8 cellular contexts compared by ENCODE assay signal in the genomic region with DNA sequence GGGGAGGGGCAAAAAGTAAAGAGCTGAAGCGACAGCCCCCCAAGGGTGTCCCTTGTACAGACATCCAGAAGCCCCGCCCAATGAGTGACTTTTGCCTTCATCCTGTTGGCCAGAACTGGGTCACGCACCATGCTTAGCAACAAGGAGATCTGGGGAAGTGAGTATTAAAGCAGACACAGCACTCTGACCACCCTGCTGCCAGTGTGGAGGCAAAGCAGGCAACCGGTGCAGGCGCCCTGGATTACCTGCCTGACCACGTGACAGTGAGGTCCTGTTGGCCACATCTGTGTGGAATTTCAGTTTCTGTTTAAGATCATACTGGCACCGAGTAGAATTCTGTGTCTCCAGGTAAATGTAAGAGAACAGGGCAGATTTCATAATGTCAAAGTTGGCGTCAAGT. TPM values are rescaled to one million over a fixed set of nuclear protein-coding genes. Genes with fewer than 3 reads are reported as not detected.
A peak's percentile ranks its signal among the peaks of the same experiment; 100 is the strongest.
DNase-seq lines count a peak whose midpoint lies in the region; ATAC-seq, FAIRE-seq and TF ChIP-seq lines count a peak whose summit lies in the region.

No MANE protein-coding gene starts in this region.

- TF ChIP-seq RAD21 in A549 (conservative IDR thresholded peaks at IDR 0.05 in 1 of 2, IDR thresholded peaks at IDR 0.05 in 1 of 2), result no peak

- peaks cover 5% of the 10 kb centered on the region for H3K4me1 Mint-ChIP-seq in activated T-helper 1 cell treated with anti-CD3 and anti-CD28 coated beads, Interleukin-12 subunit alpha, Interleukin-12 subunit beta, Interleukin-2, Interleukin-4 antibody, amounts not matched to agents 30 ng/mL and 10 ng/mL and 1 ng/mL, durations not matched to agents 14 hours and 24 hours and 36 hours (ENCODE audit: low read depth)

- H3K9me3 Mint-ChIP-seq in activated T-helper 1 cell treated with anti-CD3 and anti-CD28 coated beads, Interleukin-12 subunit alpha, Interleukin-12 subunit beta, Interleukin-2, Interleukin-4 antibody, amounts not matched to agents 30 ng/mL and 10 ng/mL and 1 ng/mL, durations not matched to agents 14 hours and 24 hours and 36 hours, result no peaks in the 10 kb centered on the region

- H3K27me3 Mint-ChIP-seq in activated T-helper 1 cell treated with anti-CD3 and anti-CD28 coated beads, Interleukin-12 subunit alpha, Interleukin-12 subunit beta, Interleukin-2, Interleukin-4 antibody, amounts not matched to agents 30 ng/mL and 10 ng/mL and 1 ng/mL, durations not matched to agents 14 hours and 24 hours and 36 hours (ENCODE audit: insufficient read depth), result peaks cover 3% of the 10 kb centered on the region

- H3K36me3 ChIP-seq in kidney (ENCODE audit: control insufficient read depth in 1 of 2, insufficient read depth in 2 of 2, low read length in 2 of 2), result no peaks in the 10 kb centered on the region
- no peaks in the 10 kb centered on the region for H3K36me3 ChIP-seq in tibial nerve

- H3K4me1 ChIP-seq in A549, result peaks cover 6% of the 10 kb centered on the region; the same call in 1 of the 3 replicates
- H3K4me1 ChIP-seq in kidney (ENCODE audit: control insufficient read depth in 1 of 2, insufficient read depth in 1 of 2, low read depth in 1 of 2, low read length in 2 of 2), result no peaks in the 10 kb centered on the region
- no peaks in the 10 kb centered on the region for H3K4me1 ChIP-seq in tibial nerve

- POLR2A ChIA-PET in A549 (lab: Yijun Ruan, JAX), result no interaction called here

- H3K36me3 Mint-ChIP-seq in activated T-helper 1 cell treated with anti-CD3 and anti-CD28 coated beads, Interleukin-12 subunit alpha, Interleukin-12 subunit beta, Interleukin-2, Interleukin-4 antibody, amounts not matched to agents 30 ng/mL and 10 ng/mL and 1 ng/mL, durations not matched to agents 14 hours and 24 hours and 36 hours (ENCODE audit: low read depth), result no peaks in the 10 kb centered on the region

- no peaks in the 10 kb centered on the region for H3K27me3 ChIP-seq in tibial nerve

- no peak for TF ChIP-seq POLR2A in A549 (IDR thresholded peaks at IDR 0.05; ENCODE audit: low read length)
- TF ChIP-seq POLR2A in tibial nerve (IDR thresholded peaks at IDR 0.05), result no peak

- FAIRE-seq in A549 (lab: Jason Lieb, UNC) (no peak), kidney (lab: Jason Lieb, UNC) (no peak)

- no peak for TF ChIP-seq EP300 in A549 (IDR thresholded peaks at IDR 0.05)
- TF ChIP-seq EP300 in tibial nerve (IDR thresholded peaks at IDR 0.05), result no peak

- CTCF ChIA-PET in A549 (lab: Yijun Ruan, JAX), result no interaction called here

- peak overlapping the region; percentile 21; the same call in 1 of the 3 replicates for H3K4me2 ChIP-seq in A549

- intact Hi-C loops in kidney (cut with DNase I), result no loop called here
- intact Hi-C loops in activated T-helper 1 cell treated with anti-CD3 and anti-CD28 coated beads, Interleukin-12 subunit alpha, Interleukin-12 subunit beta, Interleukin-2, Interleukin-4 antibody, amounts not matched to agents 30 ng/mL and 10 ng/mL and 1 ng/mL, durations not matched to agents 14 hours and 24 hours and 36 hours (cut with micrococcal nuclease), result no loop called here

- no peak overlapping the region for H3K27ac Mint-ChIP-seq in activated T-helper 1 cell treated with anti-CD3 and anti-CD28 coated beads, Interleukin-12 subunit alpha, Interleukin-12 subunit beta, Interleukin-2, Interleukin-4 antibody, amounts not matched to agents 30 ng/mL and 10 ng/mL and 1 ng/mL, durations not matched to agents 14 hours and 24 hours and 36 hours

- no peaks in the 10 kb centered on the region for H3K9me3 ChIP-seq in A549
- H3K9me3 ChIP-seq in kidney (ENCODE audit: control insufficient read depth in 1 of 2, low read length in 2 of 2), result no peaks in the 10 kb centered on the region
- no peaks in the 10 kb centered on the region for H3K9me3 ChIP-seq in tibial nerve

- no peak for TF ChIP-seq CTCF in A549 (IDR thresholded peaks at IDR 0.05)
- TF ChIP-seq CTCF in kidney (IDR thresholded peaks at IDR 0.05; ENCODE audit: borderline replicate concordance, extremely low read depth, insufficient read depth), result no peak
- TF ChIP-seq CTCF in tibial nerve (IDR thresholded peaks at IDR 0.05), result no peak

- DNase-seq in A549 (ENCODE audit: low read depth in 1 of 2, low spot score in 1 of 2) (no peak), RPMI7951 (ENCODE audit: low read depth) (peak; percentile 31), kidney (peak; percentile 89), NCI-H2227 treated with DMSO at 0.1 percent for 48 hours (lab: John Stamatoyannopoulos, UW) (no peak), tibial nerve (ENCODE audit: low spot score in 2 of 2) (no peak)
- no peak for DNase-seq in activated T-helper 1 cell treated with anti-CD3 and anti-CD28 coated beads, Interleukin-12 subunit alpha, Interleukin-12 subunit beta, Interleukin-2, Interleukin-4 antibody, amounts not matched to agents 30 ng/mL and 10 ng/mL and 1 ng/mL, durations not matched to agents 14 hours and 24 hours and 36 hours (ENCODE audit: low spot score)

- H3K4me3 Mint-ChIP-seq in activated T-helper 1 cell treated with anti-CD3 and anti-CD28 coated beads, Interleukin-12 subunit alpha, Interleukin-12 subunit beta, Interleukin-2, Interleukin-4 antibody, amounts not matched to agents 30 ng/mL and 10 ng/mL and 1 ng/mL, durations not matched to agents 14 hours and 24 hours and 36 hours, result no peak overlapping the region

- no peak overlapping the region for H3K4me3 ChIP-seq in A549
- peak overlapping the region; percentile 33 to 38 for H3K4me3 ChIP-seq in kidney (ENCODE audit: low read length in 2 of 2)
- H3K4me3 ChIP-seq in tibial nerve, result no peak overlapping the region

- H3K9ac ChIP-seq in kidney (ENCODE audit: low read length in 2 of 2), result no peak overlapping the region

- H3K27ac ChIP-seq in A549, result no peak overlapping the region
- peak overlapping the region in 1 of 2 donors; percentile 26 for H3K27ac ChIP-seq in kidney (ENCODE audit: low read depth in 2 of 2, low read length in 2 of 2)
- H3K27ac ChIP-seq in tibial nerve, result no peak overlapping the region

- WGBS in A549 (ENCODE audit: missing lambda C conversion rate), result 48% methylated on average over 8 of the region's 8 CpGs
- 42 to 56% methylated on average over 6 to 8 of the region's 8 CpGs for WGBS in tibial nerve, 2 donors

- peak; percentile 39 to 69; a peak in 3 of 6 replicates for ATAC-seq in A549
- ATAC-seq in GM19025 (IDR thresholded peaks at IDR 0.05; ENCODE audit: low read depth, unreplicated experiment), result peak; percentile 93
- ATAC-seq in HG03039 (IDR thresholded peaks at IDR 0.05; ENCODE audit: unreplicated experiment), result peak; percentile 86

TF ChIP-seq in A549, 52 proteins besides CTCF, POLR2A, EP300 and RAD21 (continues in another document):
- no peak for TF ChIP-seq SREBF2 (IDR thresholded peaks at IDR 0.05)
- no peak for TF ChIP-seq BHLHE40 (IDR thresholded peaks at IDR 0.05; ENCODE audit: low read depth, low read length)
- TF ChIP-seq JUN (IDR thresholded peaks at IDR 0.05), result no peak
- TF ChIP-seq KDM5A (IDR thresholded peaks at IDR 0.05), result no peak
- TF ChIP-seq, protein P1, sequence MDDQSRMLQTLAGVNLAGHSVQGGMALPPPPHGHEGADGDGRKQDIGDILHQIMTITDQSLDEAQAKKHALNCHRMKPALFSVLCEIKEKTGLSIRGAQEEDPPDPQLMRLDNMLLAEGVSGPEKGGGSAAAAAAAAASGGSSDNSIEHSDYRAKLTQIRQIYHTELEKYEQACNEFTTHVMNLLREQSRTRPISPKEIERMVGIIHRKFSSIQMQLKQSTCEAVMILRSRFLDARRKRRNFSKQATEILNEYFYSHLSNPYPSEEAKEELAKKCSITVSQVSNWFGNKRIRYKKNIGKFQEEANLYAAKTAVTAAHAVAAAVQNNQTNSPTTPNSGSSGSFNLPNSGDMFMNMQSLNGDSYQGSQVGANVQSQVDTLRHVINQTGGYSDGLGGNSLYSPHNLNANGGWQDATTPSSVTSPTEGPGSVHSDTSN (IDR thresholded peaks at IDR 0.05), result no peak
- TF ChIP-seq ZC3H11A (IDR thresholded peaks at IDR 0.05), result no peak
- TF ChIP-seq, protein P2, sequence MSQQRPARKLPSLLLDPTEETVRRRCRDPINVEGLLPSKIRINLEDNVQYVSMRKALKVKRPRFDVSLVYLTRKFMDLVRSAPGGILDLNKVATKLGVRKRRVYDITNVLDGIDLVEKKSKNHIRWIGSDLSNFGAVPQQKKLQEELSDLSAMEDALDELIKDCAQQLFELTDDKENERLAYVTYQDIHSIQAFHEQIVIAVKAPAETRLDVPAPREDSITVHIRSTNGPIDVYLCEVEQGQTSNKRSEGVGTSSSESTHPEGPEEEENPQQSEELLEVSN (IDR thresholded peaks at IDR 0.05; ENCODE audit: borderline replicate concordance, low read depth), result no peak
- TF ChIP-seq, protein P3, sequence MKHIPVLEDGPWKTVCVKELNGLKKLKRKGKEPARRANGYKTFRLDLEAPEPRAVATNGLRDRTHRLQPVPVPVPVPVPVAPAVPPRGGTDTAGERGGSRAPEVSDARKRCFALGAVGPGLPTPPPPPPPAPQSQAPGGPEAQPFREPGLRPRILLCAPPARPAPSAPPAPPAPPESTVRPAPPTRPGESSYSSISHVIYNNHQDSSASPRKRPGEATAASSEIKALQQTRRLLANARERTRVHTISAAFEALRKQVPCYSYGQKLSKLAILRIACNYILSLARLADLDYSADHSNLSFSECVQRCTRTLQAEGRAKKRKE (CRISPR knock-in tag; IDR thresholded peaks at IDR 0.05; ENCODE audit: low read depth), result no peak

RNA-seq across cellular contexts. Expression of a gene that starts 21.6 kb away (rescaled TPM):
- polyA plus RNA-seq in A549 (2011; rRNA removed) (12.4 and 15.5 TPM in 2 replicates), A549 (2017; fragmentation: RNase III; extraction: RNeasy Plus Mini Kit Qiagen cat#74134 plus additional on column Dnase treatment) (32.3 to 41.5 TPM (median 34.1 TPM) in 3 replicates), kidney (ENCODE audit: insufficient read depth, low read depth, low replicate concordance) (167 TPM)
- polyA plus RNA-seq in A549 (2012; cell fraction: cytosol; rRNA removed), result 38.5 and 38.9 TPM in 2 replicates
- 35.0 and 42.2 TPM in 2 replicates for polyA plus RNA-seq in A549 (2012; cell fraction: nucleus; rRNA removed)
- 14.2 and 15.8 TPM in 2 replicates for polyA minus RNA-seq in A549 (2011; rRNA and poly(A)+ RNA removed)
- total RNA-seq in RPMI7951 (2014; rRNA removed; shearing (Covaris generic)), result 105 TPM in 2 replicates
- total RNA-seq in kidney (121 TPM), tibial nerve (100 to 1,000 TPM in 2 of 4 donors, 10 to 100 TPM in 2; 95.7 to 146 (median 98.8) TPM)
- total RNA-seq in activated T-helper 1 cell treated with anti-CD3 and anti-CD28 coated beads, Interleukin-12 subunit alpha, Interleukin-12 subunit beta, Interleukin-2, Interleukin-4 antibody, amounts not matched to agents 30 ng/mL and 10 ng/mL and 1 ng/mL, durations not matched to agents 14 hours and 24 hours and 36 hours, result 38.4 and 41.9 TPM in 2 replicates

Comparison
In these comparisons a context has a peak if more than half of its experiments do, and no peak if none do; other contexts are left out.
1. DNase-seq: peak in RPMI7951 (single experiment) and kidney (single experiment); none in A549 (0 of 2), activated T-helper 1 cell treated with anti-CD3 and anti-CD28 coated beads, Interleukin-12 subunit alpha, Interleukin-12 subunit beta, Interleukin-2, Interleukin-4 antibody, amounts not matched to agents 30 ng/mL and 10 ng/mL and 1 ng/mL, durations not matched to agents 14 hours and 24 hours and 36 hours (single experiment), NCI-H2227 treated with DMSO at 0.1 percent for 48 hours (single experiment) and tibial nerve (0 of 2).
2. H3K4me3 ChIP-seq: peak in kidney (2 of 2); none in A549 (single experiment) and tibial nerve (0 of 4).
3. Peak in every context shown above with its lines, with median percentiles within 50 percentile points of each other: ATAC-seq.